17 cellular contexts compared by ENCODE assay signal in the genomic region with DNA sequence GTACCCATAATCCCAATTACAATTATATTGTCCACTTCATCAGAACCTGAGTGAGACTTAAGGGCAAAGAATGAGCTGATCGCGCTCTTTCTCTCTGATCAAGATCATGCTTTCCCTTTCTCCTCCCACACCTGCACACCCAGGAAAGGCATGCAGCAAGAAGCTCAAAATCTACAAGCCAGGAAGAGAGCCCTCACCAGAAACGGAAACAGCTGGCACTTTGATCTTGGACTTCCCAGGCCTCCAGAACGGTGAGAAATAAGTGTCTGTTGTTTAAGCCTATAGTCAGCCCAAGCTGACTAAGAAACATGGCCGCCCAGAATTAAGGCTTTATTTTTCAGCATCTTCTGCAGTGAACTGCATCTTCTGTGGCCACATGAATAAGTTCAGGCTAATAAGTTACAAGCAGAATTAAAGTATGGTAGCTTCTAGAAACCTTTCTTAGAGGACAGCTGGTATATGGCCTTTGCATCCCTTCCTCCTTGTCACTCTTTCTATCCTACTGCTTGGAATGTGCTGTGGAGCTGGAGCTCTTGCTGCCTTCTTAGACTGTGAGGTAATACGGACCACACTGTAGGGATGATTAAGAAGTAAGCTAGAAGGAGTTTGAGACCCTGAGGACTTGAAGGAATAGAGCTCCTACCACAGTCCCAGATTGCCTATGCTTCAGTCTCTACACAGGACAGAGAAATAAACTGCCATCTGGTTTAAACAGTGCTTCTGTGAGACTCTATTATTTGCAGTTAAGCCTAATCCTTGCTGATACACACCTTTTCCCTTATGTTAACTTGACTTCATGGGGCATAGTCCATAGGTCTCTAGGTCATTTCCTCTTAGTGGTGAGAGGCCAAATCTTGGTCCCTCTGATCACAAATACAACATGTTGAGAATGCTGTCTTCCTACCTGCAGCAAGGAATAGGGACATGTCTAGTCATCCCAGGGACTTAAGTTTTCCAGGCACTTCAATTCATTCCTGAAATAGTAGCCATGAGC. TPM values are rescaled to one million over a fixed set of nuclear protein-coding genes. Genes with fewer than 3 reads are reported as not detected.
A peak's percentile ranks its signal among the peaks of the same experiment; 100 is the strongest.
DNase-seq lines count a peak whose midpoint lies in the region; ATAC-seq and TF ChIP-seq lines count a peak whose summit lies in the region.
"Had no signal": no experiment of that assay in that cellular context is flagged by ENCODE, and none has a peak within 500 bp of the region (broad histone marks: within the 10 kb centered on the region; RNA-seq: fewer than 3 reads in every experiment).

No MANE protein-coding gene starts in this region.

- no peak overlapping the region for H3K4me3 ChIP-seq in CD4-positive, alpha-beta memory T cell (ENCODE audit: low read length in 2 of 2)
- no peak overlapping the region for H3K4me3 ChIP-seq in liver (ENCODE audit: low read depth in 1 of 3, low read length in 3 of 3)

- H3K27ac ChIP-seq in CD4-positive, alpha-beta memory T cell (ENCODE audit: low read depth, low read length) = peak overlapping the region; percentile 4
- no peak overlapping the region for H3K27ac ChIP-seq in liver (ENCODE audit: low read depth in 1 of 2, low read length in 2 of 2)

- no peaks in the 10 kb centered on the region for H3K36me3 ChIP-seq in CD4-positive, alpha-beta memory T cell (ENCODE audit: insufficient read depth, low read length)
- H3K36me3 ChIP-seq in liver (ENCODE audit: control insufficient read depth in 4 of 4, insufficient read depth in 3 of 4, low read depth in 1 of 4, low read length in 3 of 4) = no peaks in the 10 kb centered on the region

- no peak for TF ChIP-seq RAD21 in liver (IDR thresholded peaks at IDR 0.05)

- peaks cover 0 to 6% (median 0%) of the 10 kb centered on the region in 8 donors for H3K9me3 Mint-ChIP-seq in CD4-positive, alpha-beta memory T cell
- H3K9me3 Mint-ChIP-seq in CD14-positive monocyte = peaks cover 0 to 5% (median 2%) of the 10 kb centered on the region in 7 donors

- ATAC-seq in HG03039 (IDR thresholded peaks at IDR 0.05; ENCODE audit: unreplicated experiment) (no peak), GM18858 (IDR thresholded peaks at IDR 0.05; ENCODE audit: unreplicated experiment) (no peak)
- ATAC-seq: HCT116 had no signal

- H3K9me3 ChIP-seq in CD4-positive, alpha-beta memory T cell (ENCODE audit: control insufficient read depth in 1 of 2, low read length in 2 of 2) = no peaks in the 10 kb centered on the region
- H3K9me3 ChIP-seq in liver (ENCODE audit: control insufficient read depth in 4 of 4, low read length in 3 of 4) = no peaks in the 10 kb centered on the region

- peak overlapping the region; percentile 72 to 91 (median 87) for H3K27ac Mint-ChIP-seq in CD4-positive, alpha-beta memory T cell
- peak overlapping the region in 1 of 7 donors; percentile 7 for H3K27ac Mint-ChIP-seq in CD14-positive monocyte

- H3K4me1 Mint-ChIP-seq in CD4-positive, alpha-beta memory T cell = peaks cover 60 to 91% (median 80%) of the 10 kb centered on the region in 4 donors
- peaks cover 19% of the 10 kb centered on the region for H3K4me1 Mint-ChIP-seq in CD14-positive monocyte

- no peak overlapping the region for H3K9ac ChIP-seq in liver (ENCODE audit: low read depth in 1 of 2, low read length in 2 of 2)

- POLR2A ChIA-PET in CD4-positive, alpha-beta memory T cell (lab: Charles Lee; ENCODE audit: partially characterized antibody) = interaction anchor here (0.6 to 2.3 kb wide), 7 partner anchors 9 to 989 kb away, joined by 3 to 11 read pairs (median 5); a partner anchor contains a TSS

- TF ChIP-seq CTCF in liver (IDR thresholded peaks at IDR 0.05; ENCODE audit: low read depth, low read length, missing input control) = no peak
- no peak for TF ChIP-seq CTCF in CD14-positive monocyte (IDR thresholded peaks at IDR 0.05)

- no peaks in the 10 kb centered on the region for H3K27me3 Mint-ChIP-seq in CD4-positive, alpha-beta memory T cell
- H3K27me3 Mint-ChIP-seq in CD14-positive monocyte (ENCODE audit: low read depth in 3 of 3) = peaks cover 0 to 3% (median 1%) of the 10 kb centered on the region in 3 donors

- H3K4me3 Mint-ChIP-seq in CD4-positive, alpha-beta memory T cell = peak overlapping the region; percentile 17 to 90 (median 73)
- no peak overlapping the region for H3K4me3 Mint-ChIP-seq in CD14-positive monocyte

- peak; percentile 56 to 70 (median 63) for DNase-seq in CD4-positive, alpha-beta memory T cell
- peak; percentile 68 for DNase-seq in NCI-H82 (lab: John Stamatoyannopoulos, UW)
- peak; percentile 70 for DNase-seq in activated effector memory CD4-positive, alpha-beta T cell treated with anti-CD3 and anti-CD28 coated beads, Interleukin-2, amount 50 U/mL, for 16 hours
- no peak for DNase-seq in DMS53 (lab: John Stamatoyannopoulos, UW)
- DNase-seq in CD14-positive monocyte (ENCODE audit: low spot score) = no peak
- DNase-seq: activated CD8-positive, alpha-beta memory T cell treated with anti-CD3 and anti-CD28 coated beads for 24 hours; C1 segment of cervical spinal cord; nucleus accumbens; SHP77; stimulated activated CD4-positive, alpha-beta T cell treated with anti-CD3 and anti-CD28 coated beads, Interleukin-2, amount 100 ng/mL, for 24 hours had no signal

- WGBS in liver = 83% methylated on average over 6 of the region's 6 CpGs

- CTCF ChIA-PET in CD4-positive, alpha-beta memory T cell (lab: Charles Lee; ENCODE audit: partially characterized antibody) = interaction anchor here (0.7 to 11.7 kb wide), 10 partner anchors 13 to 150 kb away, joined by 3 to 379 read pairs (median 4); a partner anchor contains a TSS

- peaks cover 89% of the 10 kb centered on the region for H3K4me1 ChIP-seq in CD4-positive, alpha-beta memory T cell (ENCODE audit: insufficient read depth, low read length)
- H3K4me1 ChIP-seq in liver (ENCODE audit: control insufficient read depth in 4 of 4, insufficient read depth in 4 of 4, low read length in 3 of 4) = peaks cover 0 to 9% (median 4%) of the 10 kb centered on the region in 4 donors

- no peaks in the 10 kb centered on the region for H3K27me3 ChIP-seq in CD4-positive, alpha-beta memory T cell (ENCODE audit: insufficient read depth, low read length)
- no peaks in the 10 kb centered on the region for H3K27me3 ChIP-seq in liver (ENCODE audit: control insufficient read depth in 4 of 4, insufficient read depth in 4 of 4, low read length in 3 of 4)

- H3K36me3 Mint-ChIP-seq in CD4-positive, alpha-beta memory T cell = no peaks in the 10 kb centered on the region
- H3K36me3 Mint-ChIP-seq in CD14-positive monocyte = no peaks in the 10 kb centered on the region

- intact Hi-C loops in CD4-positive, alpha-beta memory T cell (cut with micrococcal nuclease) = no loop called here
- intact Hi-C loops in CD14-positive monocyte (cut with micrococcal nuclease) = no loop called here

TF ChIP-seq in liver, 16 proteins besides CTCF, POLR2A, EP300 and RAD21 (continues in another document):
- TF ChIP-seq HNF4G (IDR thresholded peaks at IDR 0.05) (peak; percentile 50), FOXA2 (IDR thresholded peaks at IDR 0.05) (no peak), FOXA1 (IDR thresholded peaks at IDR 0.05) (no peak), TAF1 (conservative IDR thresholded peaks at IDR 0.05) (no peak), YY1 (IDR thresholded peaks at IDR 0.05) (no peak), HNF4A (conservative IDR thresholded peaks at IDR 0.05) (peak; percentile 78 to 82), SP1 (IDR thresholded peaks at IDR 0.05) (peak; percentile 22), GABPA (IDR thresholded peaks at IDR 0.05 in 1 of 2, conservative IDR thresholded peaks at IDR 0.05 in 1 of 2) (no peak), RXRA (IDR thresholded peaks at IDR 0.05) (peak; percentile 16 to 21)
- TF ChIP-seq, protein P1, sequence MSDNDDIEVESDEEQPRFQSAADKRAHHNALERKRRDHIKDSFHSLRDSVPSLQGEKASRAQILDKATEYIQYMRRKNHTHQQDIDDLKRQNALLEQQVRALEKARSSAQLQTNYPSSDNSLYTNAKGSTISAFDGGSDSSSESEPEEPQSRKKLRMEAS (IDR thresholded peaks at IDR 0.05) = no peak
- TF ChIP-seq, protein P2, sequence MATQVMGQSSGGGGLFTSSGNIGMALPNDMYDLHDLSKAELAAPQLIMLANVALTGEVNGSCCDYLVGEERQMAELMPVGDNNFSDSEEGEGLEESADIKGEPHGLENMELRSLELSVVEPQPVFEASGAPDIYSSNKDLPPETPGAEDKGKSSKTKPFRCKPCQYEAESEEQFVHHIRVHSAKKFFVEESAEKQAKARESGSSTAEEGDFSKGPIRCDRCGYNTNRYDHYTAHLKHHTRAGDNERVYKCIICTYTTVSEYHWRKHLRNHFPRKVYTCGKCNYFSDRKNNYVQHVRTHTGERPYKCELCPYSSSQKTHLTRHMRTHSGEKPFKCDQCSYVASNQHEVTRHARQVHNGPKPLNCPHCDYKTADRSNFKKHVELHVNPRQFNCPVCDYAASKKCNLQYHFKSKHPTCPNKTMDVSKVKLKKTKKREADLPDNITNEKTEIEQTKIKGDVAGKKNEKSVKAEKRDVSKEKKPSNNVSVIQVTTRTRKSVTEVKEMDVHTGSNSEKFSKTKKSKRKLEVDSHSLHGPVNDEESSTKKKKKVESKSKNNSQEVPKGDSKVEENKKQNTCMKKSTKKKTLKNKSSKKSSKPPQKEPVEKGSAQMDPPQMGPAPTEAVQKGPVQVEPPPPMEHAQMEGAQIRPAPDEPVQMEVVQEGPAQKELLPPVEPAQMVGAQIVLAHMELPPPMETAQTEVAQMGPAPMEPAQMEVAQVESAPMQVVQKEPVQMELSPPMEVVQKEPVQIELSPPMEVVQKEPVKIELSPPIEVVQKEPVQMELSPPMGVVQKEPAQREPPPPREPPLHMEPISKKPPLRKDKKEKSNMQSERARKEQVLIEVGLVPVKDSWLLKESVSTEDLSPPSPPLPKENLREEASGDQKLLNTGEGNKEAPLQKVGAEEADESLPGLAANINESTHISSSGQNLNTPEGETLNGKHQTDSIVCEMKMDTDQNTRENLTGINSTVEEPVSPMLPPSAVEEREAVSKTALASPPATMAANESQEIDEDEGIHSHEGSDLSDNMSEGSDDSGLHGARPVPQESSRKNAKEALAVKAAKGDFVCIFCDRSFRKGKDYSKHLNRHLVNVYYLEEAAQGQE (IDR thresholded peaks at IDR 0.05) = no peak
- TF ChIP-seq, protein P3, sequence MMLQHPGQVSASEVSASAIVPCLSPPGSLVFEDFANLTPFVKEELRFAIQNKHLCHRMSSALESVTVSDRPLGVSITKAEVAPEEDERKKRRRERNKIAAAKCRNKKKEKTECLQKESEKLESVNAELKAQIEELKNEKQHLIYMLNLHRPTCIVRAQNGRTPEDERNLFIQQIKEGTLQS (IDR thresholded peaks at IDR 0.05) = no peak

RNA-seq across cellular contexts. Expression of a gene that starts 17.2 kb away (rescaled TPM):
- total RNA-seq in CD4-positive, alpha-beta memory T cell = not detected
- not detected for polyA plus RNA-seq in CD4-positive, alpha-beta memory T cell
- total RNA-seq in liver = not detected
- polyA plus RNA-seq in liver = not detected
- polyA plus RNA-seq in CD14-positive monocyte = not detected
- total RNA-seq: cardiac septum, NCI-H460, temporal lobe had no signal

RNA-seq across cellular contexts. Expression of a gene that starts 31.5 kb away (rescaled TPM):
- not detected for total RNA-seq in CD4-positive, alpha-beta memory T cell
- not detected for polyA plus RNA-seq in CD4-positive, alpha-beta memory T cell
- 1 to 10 TPM in 1 of 2 donors, under 1 TPM in 1; 0.65 to 2.4 TPM for total RNA-seq in liver
- polyA plus RNA-seq in liver = 1 to 10 TPM; 1.1 TPM
- not detected for polyA plus RNA-seq in CD14-positive monocyte
- total RNA-seq: NCI-H460 had no signal

RNA-seq across cellular contexts. Expression of a gene that starts 34.8 kb away (rescaled TPM):
- total RNA-seq in CD4-positive, alpha-beta memory T cell = not detected
- not detected for polyA plus RNA-seq in CD4-positive, alpha-beta memory T cell
- total RNA-seq in liver = under 1 TPM; 0.08 to 0.09 TPM
- 1 to 10 TPM in 1 of 2 donors, under 1 TPM in 1; 0.44 to 2.9 TPM for polyA plus RNA-seq in liver
- polyA plus RNA-seq in CD14-positive monocyte = not detected
- total RNA-seq: temporal lobe had no signal

Comparison
In these comparisons a context has a peak if more than half of its experiments do, and no peak if none do; other contexts are left out.
1. DNase-seq: peak in CD4-positive, alpha-beta memory T cell (5 of 5), NCI-H82 (single experiment) and activated effector memory CD4-positive, alpha-beta T cell treated with anti-CD3 and anti-CD28 coated beads, Interleukin-2, amount 50 U/mL, for 16 hours (single experiment); none in DMS53 (single experiment) and CD14-positive monocyte (single experiment).
2. H3K4me3 Mint-ChIP-seq: peak in CD4-positive, alpha-beta memory T cell (8 of 8); none in CD14-positive monocyte (0 of 2).